Comparison of ENCODE assay signal across 8 cellular contexts in the genomic region with DNA sequence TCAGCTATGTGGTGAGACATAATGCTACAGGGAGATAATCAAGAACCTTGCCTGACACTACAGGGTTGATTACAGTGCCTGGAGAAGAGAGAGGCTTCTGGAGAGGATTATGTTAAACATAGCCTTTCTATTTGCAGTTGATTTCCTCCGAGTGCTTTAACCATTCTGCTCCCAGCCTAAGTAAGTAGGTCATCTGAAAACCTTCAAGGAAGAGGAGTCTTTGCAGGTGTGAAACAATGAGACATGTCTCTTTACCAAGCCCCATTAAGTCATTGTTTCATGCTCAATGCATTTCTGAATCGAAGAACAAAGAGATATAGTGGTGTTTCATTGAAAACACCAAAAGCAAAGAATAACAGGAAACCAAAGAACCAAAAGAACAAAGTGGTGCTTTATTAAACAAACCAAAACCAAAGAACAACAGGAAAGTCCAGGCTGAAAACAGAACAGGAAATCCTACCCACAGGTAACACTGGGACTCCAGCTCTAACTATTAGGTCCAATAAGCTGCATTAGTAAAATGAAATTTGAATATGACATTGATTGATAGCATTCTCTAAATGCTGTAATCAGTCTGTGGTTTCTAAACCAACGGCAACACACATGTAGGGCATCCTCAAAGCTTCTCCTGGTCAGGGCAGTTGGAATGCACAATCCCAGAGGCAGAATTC.
DNase-seq lines count a peak whose midpoint lies in the region; ATAC-seq and TF ChIP-seq lines count a peak whose summit lies in the region.

No MANE protein-coding gene starts in this region.

- H3K9me2 ChIP-seq in OCI-LY7 (ENCODE audit: insufficient read depth, low read length): no peaks in the 10 kb centered on the region

- peak overlapping the region; percentile 47 for H3K4me2 ChIP-seq in OCI-LY7 (ENCODE audit: low read length)

- no peak overlapping the region for H2AFZ ChIP-seq in OCI-LY7 (ENCODE audit: low read length)

- CTCF ChIA-PET in OCI-LY7 (lab: Charles Lee; ENCODE audit: unreplicated experiment): no interaction called here

- DNase-seq in OCI-LY7 (ENCODE audit: low spot score): peak; percentile 52
- no peak for DNase-seq in activated CD8-positive, alpha-beta memory T cell treated with anti-CD3 and anti-CD28 coated beads for 24 hours
- DNase-seq in stimulated activated naive CD4-positive, alpha-beta T cell treated with Interleukin-2 at 50 U/mL for 16 hours (lab: John Stamatoyannopoulos, UW): no peak
- no peak for DNase-seq in midbrain (lab: John Stamatoyannopoulos, UW)
- DNase-seq in RKO (ENCODE audit: low spot score): no peak

- BruUV-seq in OCI-LY7 (replicated peaks; lab: Mats Ljungman, UMichigan): no TSS peak

- peak; percentile 94 for ATAC-seq in GM18907 (IDR thresholded peaks at IDR 0.05; ENCODE audit: unreplicated experiment)
- ATAC-seq in HG02943 (IDR thresholded peaks at IDR 0.05; ENCODE audit: low read depth, unreplicated experiment): peak; percentile 78

- H3K9me3 ChIP-seq in OCI-LY7 (ENCODE audit: low read length) (no peaks in the 10 kb centered on the region), mesodermal cell (ENCODE audit: control insufficient read depth, low read length) (no peaks in the 10 kb centered on the region)

- H4K20me1 ChIP-seq in OCI-LY7 (ENCODE audit: insufficient read depth, low read length): no peaks in the 10 kb centered on the region

- H3K79me2 ChIP-seq in OCI-LY7 (ENCODE audit: insufficient read depth, low read depth, low read length): no peaks in the 10 kb centered on the region

- WGBS in mesodermal cell (ENCODE audit: insufficient coverage in 2 of 2), 2 experiments: 41 to 100% methylated on average over 1 to 2 of the region's 3 CpGs

- H3K4me3 ChIP-seq in OCI-LY7 (ENCODE audit: low read depth, low read length, poor library complexity, severe bottlenecking): no peak overlapping the region
- H3K4me3 ChIP-seq in mesodermal cell (ENCODE audit: extremely low read depth, insufficient read depth, low read length, poor library complexity, severe bottlenecking): no peak overlapping the region

- H3K27ac ChIP-seq in OCI-LY7 (ENCODE audit: low read depth, low read length, poor library complexity, severe bottlenecking): peak overlapping the region; percentile 16
- H3K27ac ChIP-seq in mesodermal cell (ENCODE audit: low read depth, low read length, severe bottlenecking): peak overlapping the region; percentile 2

- no peaks in the 10 kb centered on the region for H3K36me3 ChIP-seq in OCI-LY7 (ENCODE audit: insufficient read depth, low read length)
- H3K36me3 ChIP-seq in mesodermal cell (ENCODE audit: control insufficient read depth, insufficient read depth, low read length): no peaks in the 10 kb centered on the region

- POLR2A ChIA-PET in OCI-LY7 (lab: Charles Lee): no interaction called here

- no peak for TF ChIP-seq CTCF in OCI-LY7 (conservative IDR thresholded peaks at IDR 0.05; ENCODE audit: low read length)

- H3K4me1 ChIP-seq in OCI-LY7 (ENCODE audit: insufficient read depth, low read length, poor library complexity, severe bottlenecking): peaks cover 18% of the 10 kb centered on the region
- H3K4me1 ChIP-seq in mesodermal cell (ENCODE audit: control insufficient read depth, insufficient read depth, low read length, poor library complexity, severe bottlenecking): peaks cover 15% of the 10 kb centered on the region

- intact Hi-C loops in OCI-LY7 (cut with micrococcal nuclease; ENCODE audit: unreplicated experiment): no loop called here
